ENCODE assay signal across 27 cellular contexts in genomic region chr10:101375073-101375472, GRCh38.
"Had no signal": no experiment of that assay in that cellular context is flagged by ENCODE, and none has a peak within 500 bp of the region (broad histone marks: within the 10 kb centered on the region; RNA-seq: fewer than 3 reads in every experiment).

No MANE protein-coding gene starts in this region.

- ATAC-seq: activated T-cell treated with anti-CD3 and anti-CD28 coated beads, Interleukin-2, amount 50 U/mL, for 72 hours; esophagus mucosa had no signal

- H3K36me3 ChIP-seq: brain microvascular endothelial cell had no signal

- DNase-seq: activated CD4-positive, alpha-beta memory T cell treated with anti-CD3 and anti-CD28 coated beads, Interleukin-2, amount 10 ng/mL, durations not matched to agents 7 days and 5 days; activated CD4-positive, alpha-beta T cell treated with anti-CD3 and anti-CD28 coated beads for 4 hours; activated CD4-positive, alpha-beta T cell treated with anti-CD3 and anti-CD28 coated beads, Interleukin-2, amount 10 ng/mL, durations not matched to agents 7 days and 5 days; activated CD4-positive, alpha-beta T cell treated with anti-CD3 and anti-CD28 coated beads, Interleukin-2, amount 50 U/mL, for 4 hours; activated CD4-positive, CD25-positive, alpha-beta regulatory T cell; activated CD4-positive, CD25-positive, alpha-beta regulatory T cell treated with anti-CD3 and anti-CD28 coated beads, Interleukin-2, amount 50 U/mL, for 72 hours; activated CD8-positive, alpha-beta memory T cell treated with anti-CD3 and anti-CD28 coated beads, Interleukin-2, amount 50 U/mL, for 48 hours; activated effector memory CD4-positive, alpha-beta T cell treated with Interleukin-2 at 50 U/mL for 16 hours; activated gamma-delta T cell treated with Interleukin-2 at 50 U/mL for 16 hours; activated naive CD4-positive, alpha-beta T cell treated with anti-CD3 and anti-CD28 coated beads for 36 hours; activated naive CD8-positive, alpha-beta T cell treated with anti-CD3 and anti-CD28 coated beads, Interleukin-2, amount 10 ng/mL, durations not matched to agents 7 days and 5 days; activated T-cell treated with anti-CD3 and anti-CD28 coated beads for 4 hours; activated T-cell treated with anti-CD3 and anti-CD28 coated beads, Interleukin-2, amount 50 U/mL, for 24 hours; activated T-cell treated with anti-CD3 and anti-CD28 coated beads, Interleukin-2, amount 50 U/mL, for 72 hours; amniotic stem cell; anterior cingulate cortex; brain microvascular endothelial cell; dorsolateral prefrontal cortex; effector memory CD4-positive, alpha-beta T cell; endodermal cell; foreskin fibroblast; head of caudate nucleus had no signal

- H3K9me3 Mint-ChIP-seq: activated CD4-positive, alpha-beta T cell treated with anti-CD3 and anti-CD28 coated beads, Interleukin-2, amount 10 ng/mL, durations not matched to agents 7 days and 5 days; activated naive CD4-positive, alpha-beta T cell treated with anti-CD3 and anti-CD28 coated beads for 36 hours; activated naive CD4-positive, alpha-beta T cell treated with anti-CD3 and anti-CD28 coated beads, Interleukin-2, amount 50 U/mL, for 24 hours; activated naive CD8-positive, alpha-beta T cell treated with anti-CD3 and anti-CD28 coated beads, Interleukin-2, amount 10 ng/mL, durations not matched to agents 7 days and 5 days; activated T-cell treated with anti-CD3 and anti-CD28 coated beads, Interleukin-2, amount 50 U/mL, for 24 hours; central memory CD8-positive, alpha-beta T cell; dendritic cell treated with granulocyte-macrophage colony-stimulating factor and Interleukin-4, amounts not matched to agents 40 ng/mL and 50 ng/mL, for 4 days had no signal

- H3K4me3 Mint-ChIP-seq: activated CD4-positive, alpha-beta memory T cell treated with anti-CD3 and anti-CD28 coated beads, Interleukin-2, amount 10 ng/mL, durations not matched to agents 7 days and 5 days; activated CD4-positive, alpha-beta T cell treated with anti-CD3 and anti-CD28 coated beads, Interleukin-2, amount 10 ng/mL, durations not matched to agents 7 days and 5 days; activated naive CD4-positive, alpha-beta T cell treated with anti-CD3 and anti-CD28 coated beads for 36 hours; activated naive CD4-positive, alpha-beta T cell treated with anti-CD3 and anti-CD28 coated beads, Interleukin-2, amount 50 U/mL, for 24 hours; activated naive CD8-positive, alpha-beta T cell treated with anti-CD3 and anti-CD28 coated beads, Interleukin-2, amount 10 ng/mL, durations not matched to agents 7 days and 5 days; activated T-cell treated with anti-CD3 and anti-CD28 coated beads, Interleukin-2, amount 50 U/mL, for 24 hours; activated T-cell treated with anti-CD3 and anti-CD28 coated beads, Interleukin-2, amount 50 U/mL, for 72 hours; central memory CD8-positive, alpha-beta T cell; dendritic cell treated with granulocyte-macrophage colony-stimulating factor and Interleukin-4, amounts not matched to agents 40 ng/mL and 50 ng/mL, for 4 days; endodermal cell had no signal

- H3K4me3 ChIP-seq: coronary artery, dorsolateral prefrontal cortex had no signal

- H3K27ac Mint-ChIP-seq: activated CD4-positive, alpha-beta memory T cell treated with anti-CD3 and anti-CD28 coated beads, Interleukin-2, amount 10 ng/mL, durations not matched to agents 7 days and 5 days; activated CD4-positive, alpha-beta T cell treated with anti-CD3 and anti-CD28 coated beads, Interleukin-2, amount 10 ng/mL, durations not matched to agents 7 days and 5 days; activated naive CD4-positive, alpha-beta T cell treated with anti-CD3 and anti-CD28 coated beads for 36 hours; activated naive CD4-positive, alpha-beta T cell treated with anti-CD3 and anti-CD28 coated beads, Interleukin-2, amount 50 U/mL, for 24 hours; activated naive CD8-positive, alpha-beta T cell treated with anti-CD3 and anti-CD28 coated beads, Interleukin-2, amount 10 ng/mL, durations not matched to agents 7 days and 5 days; activated T-cell treated with anti-CD3 and anti-CD28 coated beads, Interleukin-2, amount 50 U/mL, for 24 hours; activated T-cell treated with anti-CD3 and anti-CD28 coated beads, Interleukin-2, amount 50 U/mL, for 72 hours; dendritic cell treated with granulocyte-macrophage colony-stimulating factor and Interleukin-4, amounts not matched to agents 40 ng/mL and 50 ng/mL, for 4 days; endodermal cell had no signal

- H3K27me3 ChIP-seq: brain microvascular endothelial cell, dorsolateral prefrontal cortex had no signal

- H3K27me3 Mint-ChIP-seq: activated CD4-positive, alpha-beta memory T cell treated with anti-CD3 and anti-CD28 coated beads, Interleukin-2, amount 10 ng/mL, durations not matched to agents 7 days and 5 days; activated CD4-positive, alpha-beta T cell treated with anti-CD3 and anti-CD28 coated beads, Interleukin-2, amount 10 ng/mL, durations not matched to agents 7 days and 5 days; activated naive CD4-positive, alpha-beta T cell treated with anti-CD3 and anti-CD28 coated beads, Interleukin-2, amount 50 U/mL, for 24 hours; activated naive CD8-positive, alpha-beta T cell treated with anti-CD3 and anti-CD28 coated beads, Interleukin-2, amount 10 ng/mL, durations not matched to agents 7 days and 5 days; activated T-cell treated with anti-CD3 and anti-CD28 coated beads, Interleukin-2, amount 50 U/mL, for 24 hours; central memory CD8-positive, alpha-beta T cell; dendritic cell treated with granulocyte-macrophage colony-stimulating factor and Interleukin-4, amounts not matched to agents 40 ng/mL and 50 ng/mL, for 4 days had no signal

- H3K27ac ChIP-seq: brain microvascular endothelial cell, coronary artery, dorsolateral prefrontal cortex had no signal
